19 cellular contexts compared by ENCODE assay signal in genomic region chr6:7773322-7773721, GRCh38. TPM values are rescaled to one million over a fixed set of nuclear protein-coding genes. Genes with fewer than 3 reads are reported as not detected.
DNase-seq lines count a peak whose midpoint lies in the region; ATAC-seq and TF ChIP-seq lines count a peak whose summit lies in the region.
"Had no signal": no experiment of that assay in that cellular context is flagged by ENCODE, and none has a peak within 500 bp of the region (broad histone marks: within the 10 kb centered on the region; RNA-seq: fewer than 3 reads in every experiment).

No MANE protein-coding gene starts in this region.

- no peaks in the 10 kb centered on the region for H3K4me1 Mint-ChIP-seq in neural crest cell
- peaks cover 5% of the 10 kb centered on the region for H3K4me1 Mint-ChIP-seq in endothelial cell (ENCODE audit: unreplicated experiment)
- H3K4me1 Mint-ChIP-seq: CD4-positive, CD25-positive, alpha-beta regulatory T cell; CD8-positive, alpha-beta memory T cell had no signal

- H3K9me3 ChIP-seq in HEK293 (ENCODE audit: control insufficient read depth, insufficient read depth, low read depth, low read length), result no peaks in the 10 kb centered on the region
- H3K9me3 ChIP-seq: BE2C, Caco-2, HAP-1 had no signal

- H3K36me3 Mint-ChIP-seq in neural crest cell (ENCODE audit: low read depth) (no peaks in the 10 kb centered on the region), endothelial cell (ENCODE audit: low read depth, unreplicated experiment) (no peaks in the 10 kb centered on the region)
- H3K36me3 Mint-ChIP-seq: CD4-positive, CD25-positive, alpha-beta regulatory T cell; CD8-positive, alpha-beta memory T cell had no signal

- no peak for ATAC-seq in GM21515 (IDR thresholded peaks at IDR 0.05; ENCODE audit: unreplicated experiment)

- in situ Hi-C loops in GM13977 (cut with MboI; ENCODE audit: low pct_unique_long_range_greater_than_20kb, low sequenced_read_pairs, unreplicated experiment), result no loop called here

- no peak overlapping the region for H3K27ac ChIP-seq in HEK293 (ENCODE audit: extremely low read depth, low read depth, low read length)
- H3K27ac ChIP-seq: GM23248, KMS-11 had no signal

- H3K27ac Mint-ChIP-seq in neural crest cell (ENCODE audit: unreplicated experiment) (peak overlapping the region; percentile 54), endothelial cell (ENCODE audit: unreplicated experiment) (no peak overlapping the region)
- H3K27ac Mint-ChIP-seq: CD4-positive, CD25-positive, alpha-beta regulatory T cell; CD8-positive, alpha-beta memory T cell; HFFc6 had no signal

- H3K4me3 Mint-ChIP-seq in neural crest cell, result no peak overlapping the region
- no peak overlapping the region for H3K4me3 Mint-ChIP-seq in endothelial cell (ENCODE audit: unreplicated experiment)
- H3K4me3 Mint-ChIP-seq: CD4-positive, CD25-positive, alpha-beta regulatory T cell; CD8-positive, alpha-beta memory T cell; HFFc6 had no signal

- peaks cover 35% of the 10 kb centered on the region for H3K27me3 Mint-ChIP-seq in neural crest cell (ENCODE audit: low read depth)
- no peaks in the 10 kb centered on the region for H3K27me3 Mint-ChIP-seq in endothelial cell (ENCODE audit: unreplicated experiment)

- POLR2A ChIA-PET in HEK293 (lab: Yijun Ruan, JAX), result no interaction called here

- H3K4me1 ChIP-seq in HEK293 (ENCODE audit: control insufficient read depth, insufficient read depth, low read length), result no peaks in the 10 kb centered on the region; the same call in 1 of the 2 replicates
- H3K4me1 ChIP-seq: BE2C, Caco-2, HAP-1 had no signal

- no peaks in the 10 kb centered on the region for H3K36me3 ChIP-seq in HEK293 (ENCODE audit: control insufficient read depth in 2 of 2, insufficient read depth in 1 of 2, low read length in 2 of 2)
- H3K36me3 ChIP-seq: BE2C, HAP-1 had no signal

- CTCF ChIA-PET in HEK293 (lab: Yijun Ruan, JAX), result no interaction called here

- no peak overlapping the region for H3K4me3 ChIP-seq in HEK293 (ENCODE audit: low read depth, low read length)
- H3K4me3 ChIP-seq: GM23248, HAP-1 had no signal

- no peak for TF ChIP-seq CTCF in HEK293 (tag by site-specific recombination; IDR thresholded peaks at IDR 0.05)
- TF ChIP-seq CTCF in neural crest cell (conservative IDR thresholded peaks at IDR 0.05), result no peak
- no peak for TF ChIP-seq CTCF in GM13977 (IDR thresholded peaks at IDR 0.05; ENCODE audit: extremely low read depth, insufficient read depth, missing control alignments)
- no peak for TF ChIP-seq CTCF in endothelial cell (IDR thresholded peaks at IDR 0.05; ENCODE audit: unreplicated experiment)

- H3K9me3 Mint-ChIP-seq in neural crest cell (no peaks in the 10 kb centered on the region), endothelial cell (ENCODE audit: unreplicated experiment) (no peaks in the 10 kb centered on the region)
- H3K9me3 Mint-ChIP-seq: CD4-positive, CD25-positive, alpha-beta regulatory T cell; CD8-positive, alpha-beta memory T cell; HFFc6 had no signal

- DNase-seq in NCI-H526 treated with DMSO at 0.1 percent for 48 hours (lab: John Stamatoyannopoulos, UW) (peak; percentile 50), fibroblast of peridontal ligament (ENCODE audit: extremely low read depth) (peak; percentile 35), neural crest cell (ENCODE audit: low read depth, low spot score) (no peak), GM13977 (ENCODE audit: low spot score) (no peak), endothelial cell (ENCODE audit: low spot score) (no peak)
- DNase-seq: ACHN; BE2C; C1 segment of cervical spinal cord; Caco-2; CD4-positive, CD25-positive, alpha-beta regulatory T cell; CD8-positive, alpha-beta memory T cell; GF-D8; GM23248; HFFc6 had no signal

TF ChIP-seq in HEK293, 187 proteins besides CTCF, POLR2A, EP300 and RAD21:
- TF ChIP-seq ZBTB26 (tag by site-specific recombination; optimal IDR thresholded peaks at IDR 0.05), result no peak
- no peak for TF ChIP-seq ZFP37 (tag by site-specific recombination; IDR thresholded peaks at IDR 0.05)
- TF ChIP-seq ZNF37A (tag by site-specific recombination; IDR thresholded peaks at IDR 0.05), result no peak
- TF ChIP-seq ZNF114 (tag by site-specific recombination; IDR thresholded peaks at IDR 0.05), result no peak
- TF ChIP-seq ZNF768 (tag by site-specific recombination; IDR thresholded peaks at IDR 0.05), result no peak
- TF ChIP-seq ZNF211 (tag by site-specific recombination; IDR thresholded peaks at IDR 0.05; ENCODE audit: low read depth), result no peak
- TF ChIP-seq SCRT2 (tag by site-specific recombination; IDR thresholded peaks at IDR 0.05), result peak; percentile 40; the same call in 1 of the 2 replicates
- TF ChIP-seq, protein P1, sequence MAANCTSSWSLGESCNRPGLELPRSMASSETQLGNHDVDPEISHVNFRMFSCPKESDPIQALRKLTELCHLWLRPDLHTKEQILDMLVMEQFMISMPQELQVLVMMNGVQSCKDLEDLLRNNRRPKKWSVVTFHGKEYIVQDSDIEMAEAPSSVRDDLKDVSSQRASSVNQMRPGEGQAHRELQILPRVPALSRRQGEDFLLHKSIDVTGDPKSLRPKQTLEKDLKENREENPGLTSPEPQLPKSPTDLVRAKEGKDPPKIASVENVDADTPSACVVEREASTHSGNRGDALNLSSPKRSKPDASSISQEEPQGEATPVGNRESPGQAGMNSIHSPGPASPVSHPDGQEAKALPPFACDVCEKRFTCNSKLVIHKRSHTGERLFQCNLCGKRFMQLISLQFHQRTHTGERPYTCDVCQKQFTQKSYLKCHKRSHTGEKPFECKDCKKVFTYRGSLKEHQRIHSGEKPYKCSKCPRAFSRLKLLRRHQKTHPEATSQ (tag by site-specific recombination; IDR thresholded peaks at IDR 0.05), result no peak

RNA-seq across cellular contexts. Expression of gene BMP6, which starts 47.4 kb away (rescaled TPM):
- total RNA-seq in neural crest cell (0.44 and 0.55 TPM in 2 replicates), endothelial cell (ENCODE audit: unreplicated experiment) (0.97 TPM)
- total RNA-seq: CD8-positive, alpha-beta memory T cell; HT-29 had no signal

Comparison
In these comparisons a context has a peak if more than half of its experiments do, and no peak if none do; other contexts are left out.
1. DNase-seq: peak in NCI-H526 treated with DMSO at 0.1 percent for 48 hours (single experiment) and fibroblast of peridontal ligament (single experiment); none in neural crest cell (single experiment), GM13977 (single experiment) and endothelial cell (single experiment).